24 cellular contexts compared by ENCODE assay signal in genomic region chr13:76397413-76397812, GRCh38.
DNase-seq lines count a peak whose midpoint lies in the region; ATAC-seq lines count a peak whose summit lies in the region.
"Had no signal": no experiment of that assay in that cellular context is flagged by ENCODE, and none has a peak within 500 bp of the region (broad histone marks: within the 10 kb centered on the region; RNA-seq: fewer than 3 reads in every experiment).

No MANE protein-coding gene starts in this region.

- CTCF ChIA-PET in activated CD4-positive, alpha-beta T cell treated with anti-CD3 and anti-CD28 coated beads for 36 hours (lab: Charles Lee), result no interaction called here
- CTCF ChIA-PET in CD8-positive, alpha-beta memory T cell (lab: Charles Lee), result no interaction called here

- H3K27ac ChIP-seq in CD8-positive, alpha-beta memory T cell (ENCODE audit: low read depth, low read length), result no peak overlapping the region
- H3K27ac ChIP-seq: 22Rv1, dorsolateral prefrontal cortex, sigmoid colon, SJCRH30 had no signal

- no peaks in the 10 kb centered on the region for H3K27me3 ChIP-seq in CD8-positive, alpha-beta memory T cell (ENCODE audit: insufficient read depth, low read length, poor library complexity, severe bottlenecking)
- H3K27me3 ChIP-seq: dorsolateral prefrontal cortex, sigmoid colon, SJCRH30 had no signal

- DNase-seq in activated CD4-positive, alpha-beta T cell treated with anti-CD3 and anti-CD28 coated beads for 36 hours, result peak; percentile 13
- DNase-seq in activated CD4-positive, alpha-beta T cell treated with anti-CD3 and anti-CD28 coated beads, Interleukin-2, amount 50 U/mL, for 1 hour, result no peak
- DNase-seq in CD8-positive, alpha-beta memory T cell, result peak in 1 of 5 donors; percentile 18
- DNase-seq in SW480 (ENCODE audit: low spot score), result peak; percentile 13
- DNase-seq in left kidney (ENCODE audit: low read depth, low spot score), result peak; percentile 44
- no peak for DNase-seq in NCI-H1417 (lab: John Stamatoyannopoulos, UW)
- DNase-seq: activated CD8-positive, alpha-beta memory T cell treated with anti-CD3 and anti-CD28 coated beads, Interleukin-2, amount 50 U/mL, for 4 hours; activated gamma-delta T cell treated with Interleukin-2 at 50 U/mL for 16 hours; aorta; DMS153; dorsolateral prefrontal cortex; glutamatergic neuron; KG1; NCI-H1694 treated with DMSO at 0.1 percent for 48 hours; NCI-H2171; NCI-H510A treated with DMSO at 0.1 percent for 48 hours; sigmoid colon; SJCRH30; trophoblast cell had no signal

- POLR2A ChIA-PET in activated CD4-positive, alpha-beta T cell treated with anti-CD3 and anti-CD28 coated beads for 36 hours (lab: Charles Lee), result no interaction called here
- POLR2A ChIA-PET in CD8-positive, alpha-beta memory T cell (lab: Charles Lee), result no interaction called here

- peaks cover 5% of the 10 kb centered on the region for H3K4me1 Mint-ChIP-seq in activated CD4-positive, alpha-beta T cell treated with anti-CD3 and anti-CD28 coated beads for 36 hours
- H3K4me1 Mint-ChIP-seq in CD8-positive, alpha-beta memory T cell, result peaks cover 4 to 7% (median 6%) of the 10 kb centered on the region in 3 donors

- H3K4me1 ChIP-seq in CD8-positive, alpha-beta memory T cell (ENCODE audit: insufficient read depth, low read length), result no peaks in the 10 kb centered on the region
- H3K4me1 ChIP-seq: sigmoid colon, SJCRH30 had no signal

- H3K4me3 ChIP-seq in CD8-positive, alpha-beta memory T cell (ENCODE audit: low read length), result no peak overlapping the region
- H3K4me3 ChIP-seq: dorsolateral prefrontal cortex, lung, sigmoid colon, SJCRH30 had no signal

- peaks cover 2% of the 10 kb centered on the region for H3K27me3 Mint-ChIP-seq in activated CD4-positive, alpha-beta T cell treated with anti-CD3 and anti-CD28 coated beads for 36 hours
- H3K27me3 Mint-ChIP-seq in CD8-positive, alpha-beta memory T cell, result no peaks in the 10 kb centered on the region
- H3K27me3 Mint-ChIP-seq: progenitor cell of endocrine pancreas had no signal

- no peak overlapping the region for H3K27ac Mint-ChIP-seq in activated CD4-positive, alpha-beta T cell treated with anti-CD3 and anti-CD28 coated beads for 36 hours
- H3K27ac Mint-ChIP-seq in CD8-positive, alpha-beta memory T cell, result peak overlapping the region in 7 of 8 donors; percentile 58 to 85 (median 72)
- H3K27ac Mint-ChIP-seq: progenitor cell of endocrine pancreas had no signal

- no peaks in the 10 kb centered on the region for H3K36me3 Mint-ChIP-seq in activated CD4-positive, alpha-beta T cell treated with anti-CD3 and anti-CD28 coated beads for 36 hours (ENCODE audit: low read depth)
- H3K36me3 Mint-ChIP-seq in CD8-positive, alpha-beta memory T cell, result no peaks in the 10 kb centered on the region

- H3K36me3 ChIP-seq in CD8-positive, alpha-beta memory T cell (ENCODE audit: insufficient read depth, low read length), result no peaks in the 10 kb centered on the region
- H3K36me3 ChIP-seq: sigmoid colon, SJCRH30 had no signal

- ATAC-seq in activated CD4-positive, alpha-beta T cell treated with anti-CD3 and anti-CD28 coated beads for 36 hours, result peak; percentile 81
- ATAC-seq in GM21515 (IDR thresholded peaks at IDR 0.05; ENCODE audit: unreplicated experiment) (no peak), GM19395 (IDR thresholded peaks at IDR 0.05; ENCODE audit: unreplicated experiment) (no peak)

- H3K4me3 Mint-ChIP-seq in activated CD4-positive, alpha-beta T cell treated with anti-CD3 and anti-CD28 coated beads for 36 hours, result no peak overlapping the region
- peak overlapping the region in 1 of 7 donors; percentile 18 for H3K4me3 Mint-ChIP-seq in CD8-positive, alpha-beta memory T cell

- no peaks in the 10 kb centered on the region for H3K9me3 Mint-ChIP-seq in activated CD4-positive, alpha-beta T cell treated with anti-CD3 and anti-CD28 coated beads for 36 hours (ENCODE audit: low read depth)
- peaks cover 0 to 7% (median 0%) of the 10 kb centered on the region in 5 donors for H3K9me3 Mint-ChIP-seq in CD8-positive, alpha-beta memory T cell

- H3K9me3 ChIP-seq in CD8-positive, alpha-beta memory T cell (ENCODE audit: low read length), result no peaks in the 10 kb centered on the region
- H3K9me3 ChIP-seq: sigmoid colon, SJCRH30 had no signal

- intact Hi-C loops in activated CD4-positive, alpha-beta T cell treated with anti-CD3 and anti-CD28 coated beads for 36 hours (cut with DNase I, micrococcal nuclease), result no loop called here

Comparison
In these comparisons a context has a peak if more than half of its experiments do, and no peak if none do; other contexts are left out.
1. DNase-seq: peak in activated CD4-positive, alpha-beta T cell treated with anti-CD3 and anti-CD28 coated beads for 36 hours (single experiment), SW480 (single experiment) and left kidney (single experiment); none in activated CD4-positive, alpha-beta T cell treated with anti-CD3 and anti-CD28 coated beads, Interleukin-2, amount 50 U/mL, for 1 hour (single experiment) and NCI-H1417 (0 of 3).